In genomic region chr1:43653339-43653738, GRCh38 we compare ENCODE assay signal across 8 cellular contexts. TPM values are rescaled to one million over a fixed set of nuclear protein-coding genes. Genes with fewer than 3 reads are reported as not detected.
DNase-seq lines count a peak whose midpoint lies in the region; ATAC-seq, FAIRE-seq and TF ChIP-seq lines count a peak whose summit lies in the region.

No MANE protein-coding gene starts in this region.

- H2AFZ ChIP-seq in H1 (ENCODE audit: low read length): no peak overlapping the region

- POLR2A ChIA-PET in H1 (lab: Charles Lee; ENCODE audit: partially characterized antibody): interaction anchor here (0.7 to 33.2 kb wide), 13 partner anchors 9 to 337 kb away, joined by 3 to 651 read pairs (median 5); partner anchors contain the start of gene ST3GAL3

- no peak overlapping the region for H3K4me3 Mint-ChIP-seq in activated CD8-positive, alpha-beta memory T cell treated with anti-CD3 and anti-CD28 coated beads, Interleukin-2, amount 10 ng/mL, durations not matched to agents 7 days and 5 days

- H3K27me3 ChIP-seq in NT2/D1 (ENCODE audit: insufficient read depth, insufficient read length): no peaks in the 10 kb centered on the region
- H3K27me3 ChIP-seq in H1 (replicated peaks in 1 of 4; ENCODE audit: control insufficient read depth in 3 of 4, extremely low read depth in 1 of 4, insufficient read depth in 3 of 4, low read length in 3 of 4): no peaks in the 10 kb centered on the region
- no peaks in the 10 kb centered on the region for H3K27me3 ChIP-seq in small intestine (ENCODE audit: control insufficient read depth in 2 of 2, insufficient read depth in 2 of 2, low read length in 2 of 2)
- H3K27me3 ChIP-seq in esophagus muscularis mucosa: no peaks in the 10 kb centered on the region

- peaks cover 10% of the 10 kb centered on the region for H3K23me2 ChIP-seq in H1 (ENCODE audit: low read depth, low read length)

- H3K27ac ChIP-seq in H1 (ENCODE audit: low read depth, low read length) (peak overlapping the region; percentile 38; the same call in 1 of the 2 replicates), small intestine (ENCODE audit: low read depth in 1 of 2, low read length in 1 of 2) (peak overlapping the region in 1 of 2 donors; percentile 57), esophagus muscularis mucosa (replicated peaks in 1 of 4) (no peak overlapping the region)

- no peak overlapping the region for H2BK20ac ChIP-seq in H1 (ENCODE audit: low read length)

- peak; percentile 55 to 67; a peak in 3 of 4 replicates for TF ChIP-seq RAD21 in H1 (IDR thresholded peaks at IDR 0.05 in 1 of 2, conservative IDR thresholded peaks at IDR 0.05 in 1 of 2; ENCODE audit: low read depth in 2 of 2, low read length in 2 of 2)

- no peak overlapping the region for H2BK15ac ChIP-seq in H1 (ENCODE audit: low read length)

- TF ChIP-seq EP300 in H1 (IDR thresholded peaks at IDR 0.05; ENCODE audit: borderline replicate concordance in 1 of 2, low read depth in 2 of 2, low read length in 2 of 2) (no peak), esophagus muscularis mucosa (IDR thresholded peaks at IDR 0.05) (no peak)

- no peak overlapping the region; the same call in 1 of the 2 replicates for H2BK12ac ChIP-seq in H1 (ENCODE audit: low read depth, low read length)

- peak; percentile 46 for DNase-seq in activated CD8-positive, alpha-beta memory T cell treated with anti-CD3 and anti-CD28 coated beads, Interleukin-2, amount 10 ng/mL, durations not matched to agents 7 days and 5 days
- DNase-seq in activated CD8-positive, alpha-beta memory T cell treated with anti-CD3 and anti-CD28 coated beads for 24 hours: no peak
- DNase-seq in NT2/D1 (ENCODE audit: low read depth, low spot score) (peak; percentile 87), H1 (ENCODE audit: low read depth in 1 of 2, low spot score in 2 of 2) (peak in 1 of 2 experiments; percentile 60), small intestine (peak; percentile 29), occipital lobe (lab: John Stamatoyannopoulos, UW) (no peak), esophagus muscularis mucosa (ENCODE audit: extremely low spot score) (no peak)
- no peak for DNase-seq in activated T-cell treated with anti-CD3 and anti-CD28 coated beads, Interleukin-2, amount 50 U/mL, for 48 hours

- H3K4me1 Mint-ChIP-seq in activated CD8-positive, alpha-beta memory T cell treated with anti-CD3 and anti-CD28 coated beads, Interleukin-2, amount 10 ng/mL, durations not matched to agents 7 days and 5 days: peaks cover 40% of the 10 kb centered on the region

- ATAC-seq in activated CD8-positive, alpha-beta memory T cell treated with anti-CD3 and anti-CD28 coated beads, Interleukin-2, amount 10 ng/mL, durations not matched to agents 7 days and 5 days: no peak

- H3K79me1 ChIP-seq in H1 (ENCODE audit: low read depth, low read length): no peaks in the 10 kb centered on the region; the same call in none of the 2 replicates

- no peak overlapping the region for H3K14ac ChIP-seq in H1 (ENCODE audit: insufficient read length)

- H4K8ac ChIP-seq in H1 (ENCODE audit: extremely low read depth, insufficient read depth, low read length): no peak overlapping the region

- peak overlapping the region; percentile 44 for H3K27ac Mint-ChIP-seq in activated CD8-positive, alpha-beta memory T cell treated with anti-CD3 and anti-CD28 coated beads, Interleukin-2, amount 10 ng/mL, durations not matched to agents 7 days and 5 days

- peaks cover 29% of the 10 kb centered on the region for H3K36me3 Mint-ChIP-seq in activated CD8-positive, alpha-beta memory T cell treated with anti-CD3 and anti-CD28 coated beads, Interleukin-2, amount 10 ng/mL, durations not matched to agents 7 days and 5 days

- TF ChIP-seq CTCF in H1 (IDR thresholded peaks at IDR 0.05; ENCODE audit: control extremely low read depth in 1 of 3, insufficient read depth in 1 of 3, low read depth in 1 of 3, low read length in 3 of 3) (peak; percentile 70 to 97 (median 91)), esophagus muscularis mucosa (IDR thresholded peaks at IDR 0.05) (peak in 1 of 3 experiments; percentile 9)

- 3% methylated on average over 3 of the region's 3 CpGs; no CpG with 5 or more reads in 1 of the 2 experiments for WGBS in H1 (ENCODE audit: extremely low coverage in 1 of 2, insufficient coverage in 1 of 2, insufficient read length in 1 of 2, insufficient replicate concordance in 2 of 2, low coverage in 1 of 2, low lambda C conversion rate in 2 of 2, missing lambda C conversion rate in 1 of 2), 2 experiments
- 61 to 72% (median 64%) methylated on average over 3 of the region's 3 CpGs for WGBS in small intestine, 3 donors
- 61% methylated on average over 3 of the region's 3 CpGs for WGBS in esophagus muscularis mucosa

- H3K36me3 ChIP-seq in NT2/D1 (ENCODE audit: insufficient read depth, insufficient read length, low read length): peaks cover 49% of the 10 kb centered on the region
- H3K36me3 ChIP-seq in H1 (ENCODE audit: control insufficient read depth in 2 of 4, insufficient read depth in 4 of 4, low read length in 3 of 4): peaks cover 9 to 48% (median 29%) of the 10 kb centered on the region in 4 experiments
- peaks cover 10 to 21% of the 10 kb centered on the region in 2 donors for H3K36me3 ChIP-seq in small intestine (ENCODE audit: control insufficient read depth in 2 of 2, insufficient read depth in 2 of 2, low read length in 2 of 2)
- H3K36me3 ChIP-seq in esophagus muscularis mucosa: peaks cover 41 to 55% (median 52%) of the 10 kb centered on the region in 4 donors

- no peak; a peak in 1 of 3 replicates for TF ChIP-seq POLR2A in H1 (IDR thresholded peaks at IDR 0.05; ENCODE audit: control extremely low read depth in 1 of 2, low read depth in 2 of 2, low read length in 2 of 2)
- TF ChIP-seq POLR2A in esophagus muscularis mucosa (IDR thresholded peaks at IDR 0.05; ENCODE audit: low read depth): no peak

- no peak overlapping the region for H2AK5ac ChIP-seq in H1 (ENCODE audit: low read depth, low read length)

- H3K23ac ChIP-seq in H1 (ENCODE audit: insufficient read length): no peak overlapping the region

- peaks cover 6% of the 10 kb centered on the region for H3K4me1 ChIP-seq in NT2/D1 (ENCODE audit: insufficient read depth, insufficient read length)
- peaks cover 6 to 11% (median 7%) of the 10 kb centered on the region in 4 experiments; a peak in 5 of 7 replicates for H3K4me1 ChIP-seq in H1 (replicated peaks in 1 of 4; ENCODE audit: control insufficient read depth in 3 of 4, insufficient read depth in 4 of 4, low read length in 3 of 4)
- H3K4me1 ChIP-seq in small intestine (ENCODE audit: control insufficient read depth in 2 of 2, insufficient read depth in 1 of 2, low read depth in 1 of 2, low read length in 1 of 2): peaks cover 0 to 3% of the 10 kb centered on the region in 2 donors
- peaks cover 19 to 36% (median 31%) of the 10 kb centered on the region in 4 donors for H3K4me1 ChIP-seq in esophagus muscularis mucosa

- H3K9me3 Mint-ChIP-seq in activated CD8-positive, alpha-beta memory T cell treated with anti-CD3 and anti-CD28 coated beads, Interleukin-2, amount 10 ng/mL, durations not matched to agents 7 days and 5 days (ENCODE audit: low read depth): no peaks in the 10 kb centered on the region

- CTCF ChIA-PET in activated CD8-positive, alpha-beta memory T cell treated with anti-CD3 and anti-CD28 coated beads, Interleukin-2, amount 10 ng/mL, durations not matched to agents 7 days and 5 days (lab: Charles Lee): interaction anchor here (0.8 to 1.8 kb wide), 7 partner anchors 13 to 395 kb away, joined by 3 to 7 read pairs (median 5); partner anchors contain the start of genes IPO13 and PTPRF
- CTCF ChIA-PET in H1 (lab: Charles Lee; ENCODE audit: partially characterized antibody): interaction anchor here (0.5 to 2.8 kb wide), 25 partner anchors 8 to 281 kb away, joined by 3 to 9 read pairs (median 4); partner anchors contain the start of gene ARTN

- peak overlapping the region; percentile 32 for H4K5ac ChIP-seq in H1 (ENCODE audit: insufficient read length, low read depth, low read length)

- H3K18ac ChIP-seq in H1 (ENCODE audit: extremely low read depth, low read length): peak overlapping the region; percentile 91; the same call in 1 of the 2 replicates

- H3K4ac ChIP-seq in H1 (replicated peaks; ENCODE audit: insufficient read length, low read depth, low read length): peak overlapping the region; percentile 8

- no peaks in the 10 kb centered on the region for H3K9me3 ChIP-seq in NT2/D1 (ENCODE audit: insufficient read depth, low read length)
- no peaks in the 10 kb centered on the region for H3K9me3 ChIP-seq in H1 (ENCODE audit: insufficient read depth in 2 of 2, low read depth in 1 of 2, low read length in 1 of 2)
- H3K9me3 ChIP-seq in small intestine (ENCODE audit: control insufficient read depth, low read depth): no peaks in the 10 kb centered on the region
- no peaks in the 10 kb centered on the region for H3K9me3 ChIP-seq in esophagus muscularis mucosa

- peaks cover 6 to 39% of the 10 kb centered on the region in 2 experiments; a peak in 3 of 4 replicates for H3K79me2 ChIP-seq in H1 (ENCODE audit: control insufficient read depth in 1 of 2, insufficient read depth in 2 of 2, low read length in 2 of 2)

- peak overlapping the region; percentile 53; the same call in 1 of the 2 replicates for H2BK5ac ChIP-seq in H1 (ENCODE audit: low read depth, low read length)

- peak overlapping the region; percentile 58 to 98 for H3K4me2 ChIP-seq in H1 (ENCODE audit: insufficient read depth in 1 of 2, low read depth in 2 of 2, low read length in 2 of 2)

- H2BK120ac ChIP-seq in H1 (replicated peaks; ENCODE audit: low read depth, low read length): no peak overlapping the region

- FAIRE-seq in H1 (lab: Jason Lieb, UNC) (peak; percentile 95), small intestine (lab: Jason Lieb, UNC) (no peak)

- H3K4me3 ChIP-seq in NT2/D1 (ENCODE audit: insufficient read length, low read depth) (no peak overlapping the region), H1 (ENCODE audit: extremely low read depth in 1 of 4, insufficient read depth in 2 of 4, low read depth in 3 of 4, low read length in 4 of 4) (peak overlapping the region in 2 of 4 experiments; percentile 7 to 39; a peak in 2 of 8 replicates), small intestine (ENCODE audit: low read depth in 1 of 2, low read length in 2 of 2) (no peak overlapping the region), esophagus muscularis mucosa (no peak overlapping the region)

- H3K9ac ChIP-seq in NT2/D1 (ENCODE audit: insufficient read length, low read depth) (peak overlapping the region; percentile 61), H1 (replicated peaks in 1 of 4; ENCODE audit: extremely low read depth in 1 of 4, low read depth in 3 of 4, low read length in 3 of 4) (peak overlapping the region in 2 of 4 experiments; percentile 20 to 34; a peak in 2 of 7 replicates)

- intact Hi-C loops in esophagus muscularis mucosa (cut with DNase I): no loop called here

- no peak overlapping the region for H3K56ac ChIP-seq in H1 (replicated peaks; ENCODE audit: insufficient read length, low read depth, low read length)

- H4K91ac ChIP-seq in H1 (replicated peaks; ENCODE audit: insufficient read length, low read length): peak overlapping the region; percentile 36

- peaks cover 3 to 11% of the 10 kb centered on the region in 2 experiments for H4K20me1 ChIP-seq in H1 (replicated peaks in 1 of 2; ENCODE audit: control insufficient read depth in 1 of 2, insufficient read depth in 2 of 2, low read length in 2 of 2)

- no peaks in the 10 kb centered on the region for H3K27me3 Mint-ChIP-seq in activated CD8-positive, alpha-beta memory T cell treated with anti-CD3 and anti-CD28 coated beads, Interleukin-2, amount 10 ng/mL, durations not matched to agents 7 days and 5 days

RNA-seq across cellular contexts. Expression of gene KDM4A, which starts 3.4 kb away (rescaled TPM):
- 10 to 100 TPM; 39.8 to 40.1 TPM for total RNA-seq in activated CD8-positive, alpha-beta memory T cell treated with anti-CD3 and anti-CD28 coated beads, Interleukin-2, amount 10 ng/mL, durations not matched to agents 7 days and 5 days
- total RNA-seq in H1 (2021; fragmentation: NEBNext Ultra II Directional; extraction: Animal tissue kit (Norgen Biotek cat#: 25700)): 95.9 and 103 TPM in 2 replicates
- polyA plus RNA-seq in H1 (2011; rRNA removed): 27.8 and 32.8 TPM in 2 replicates
- polyA plus RNA-seq in H1 (2011; cell fraction: cytosol; rRNA removed): 47.8 TPM
- polyA plus RNA-seq in H1 (2011; cell fraction: nucleus; rRNA removed): 45.6 TPM
- polyA plus RNA-seq in H1 (2012, experiment 1 of 2): 67.2 to 79.0 TPM (median 73.8 TPM) in 4 replicates
- 9.8 TPM for polyA plus RNA-seq in H1 (2012, experiment 2 of 2)
- 35.3 TPM for polyA plus RNA-seq in H1 (2013, experiment 1 of 2)
- polyA plus RNA-seq in H1 (2013, experiment 2 of 2): 36.5 TPM
- polyA minus RNA-seq in H1 (2011; rRNA and poly(A)+ RNA removed): 71.0 and 97.4 TPM in 2 replicates
- polyA minus RNA-seq in H1 (2011; cell fraction: cytosol; rRNA and poly(A)+ RNA removed): 40.3 TPM
- 47.4 TPM for polyA minus RNA-seq in H1 (2011; cell fraction: nucleus; rRNA and poly(A)+ RNA removed)
- 10 to 100 TPM; 19.2 to 36.0 (median 32.8) TPM for polyA plus RNA-seq in small intestine
- total RNA-seq in occipital lobe: 51.2 TPM
- 10 to 100 TPM; 15.1 to 25.7 (median 22.4) TPM for total RNA-seq in esophagus muscularis mucosa

RNA-seq across cellular contexts. Expression of gene ST3GAL3, which starts 54.0 kb away (rescaled TPM):
- total RNA-seq in activated CD8-positive, alpha-beta memory T cell treated with anti-CD3 and anti-CD28 coated beads, Interleukin-2, amount 10 ng/mL, durations not matched to agents 7 days and 5 days: 10 to 100 TPM; 18.1 to 26.7 TPM
- total RNA-seq in H1 (2021; fragmentation: NEBNext Ultra II Directional; extraction: Animal tissue kit (Norgen Biotek cat#: 25700)): 6.5 and 7.0 TPM in 2 replicates
- polyA plus RNA-seq in H1 (2011; rRNA removed) (6.8 and 9.5 TPM in 2 replicates), small intestine (1 to 10 TPM; 1.1 to 5.2 (median 2.2) TPM)
- polyA plus RNA-seq in H1 (2011; cell fraction: cytosol; rRNA removed): 5.7 TPM
- polyA plus RNA-seq in H1 (2011; cell fraction: nucleus; rRNA removed): 13.1 TPM
- 5.3 to 8.7 TPM (median 7.7 TPM) in 4 replicates for polyA plus RNA-seq in H1 (2012, experiment 1 of 2)
- 4.9 TPM for polyA plus RNA-seq in H1 (2012, experiment 2 of 2)
- 4.4 TPM for polyA plus RNA-seq in H1 (2013, experiment 1 of 2)
- 4.3 TPM for polyA plus RNA-seq in H1 (2013, experiment 2 of 2)
- polyA minus RNA-seq in H1 (2011; rRNA and poly(A)+ RNA removed): 11.9 and 12.2 TPM in 2 replicates
- 3.2 TPM for polyA minus RNA-seq in H1 (2011; cell fraction: cytosol; rRNA and poly(A)+ RNA removed)
- 19.0 TPM for polyA minus RNA-seq in H1 (2011; cell fraction: nucleus; rRNA and poly(A)+ RNA removed)
- total RNA-seq in occipital lobe (25.7 TPM), esophagus muscularis mucosa (10 to 100 TPM; 23.3 to 37.1 (median 30.1) TPM)

Comparison
In these comparisons a context has a peak if more than half of its experiments do, and no peak if none do; other contexts are left out.
1. DNase-seq: peak in activated CD8-positive, alpha-beta memory T cell treated with anti-CD3 and anti-CD28 coated beads, Interleukin-2, amount 10 ng/mL, durations not matched to agents 7 days and 5 days (single experiment), NT2/D1 (single experiment) and small intestine (single experiment); none in activated CD8-positive, alpha-beta memory T cell treated with anti-CD3 and anti-CD28 coated beads for 24 hours (single experiment), occipital lobe (single experiment), esophagus muscularis mucosa (single experiment) and activated T-cell treated with anti-CD3 and anti-CD28 coated beads, Interleukin-2, amount 50 U/mL, for 48 hours (0 of 2).